Comparison of ENCODE assay signal across 7 cellular contexts in genomic region chr11:67758467-67758866, GRCh38.
A peak's percentile ranks its signal among the peaks of the same experiment; 100 is the strongest.
DNase-seq lines count a peak whose midpoint lies in the region; TF ChIP-seq lines count a peak whose summit lies in the region.
"Not testable (repeated sequence)": the region's sequence is repeated elsewhere in the genome, so short reads cannot be mapped to it uniquely, and the experiment has no call there.

No MANE protein-coding gene starts in this region.

- not testable (repeated sequence) for H4K8ac ChIP-seq in trophoblast cell (ENCODE audit: low read depth, low read length)

- DNase-seq in ELF-1 (ENCODE audit: low read depth, low spot score) (peak; percentile 69), NCI-H82 (lab: John Stamatoyannopoulos, UW) (peak; percentile 38)
- not testable (repeated sequence) for DNase-seq in WERI-Rb-1; hepatocyte (ENCODE audit: low spot score); mesothelial cell of epicardium (ENCODE audit: low spot score in 2 of 2, unreplicated experiment in 2 of 2); trophoblast cell

- H3K79me2 ChIP-seq in hepatocyte; trophoblast cell (ENCODE audit: control insufficient read depth, insufficient read depth, low read length, poor library complexity): not testable (repeated sequence)

- not testable (repeated sequence) for H3K36me3 ChIP-seq in HUES6 (ENCODE audit: control insufficient read depth, insufficient read depth, low read length); WERI-Rb-1; hepatocyte (replicated peaks; ENCODE audit: insufficient read depth, low read depth); trophoblast cell (ENCODE audit: control insufficient read depth in 1 of 2, insufficient read depth in 2 of 2, low read length in 2 of 2)

- not testable (repeated sequence) for H2BK120ac ChIP-seq in trophoblast cell (ENCODE audit: insufficient read depth, low read length, poor library complexity)

- H3K9me3 Mint-ChIP-seq in mesothelial cell of epicardium: not testable (repeated sequence)

- peaks cover 31% of the 10 kb centered on the region for H3K4me1 ChIP-seq in HUES6 (ENCODE audit: control insufficient read depth, insufficient read depth, low read length)
- H3K4me1 ChIP-seq in hepatocyte (ENCODE audit: insufficient read depth): peaks cover 12% of the 10 kb centered on the region
- peaks cover 5 to 17% of the 10 kb centered on the region in 2 experiments for H3K4me1 ChIP-seq in trophoblast cell (ENCODE audit: control insufficient read depth in 1 of 2, insufficient read depth in 2 of 2, low read length in 2 of 2)

- H3K14ac ChIP-seq in trophoblast cell (ENCODE audit: low read length): not testable (repeated sequence)

- not testable (repeated sequence) for H3K27me3 Mint-ChIP-seq in mesothelial cell of epicardium (ENCODE audit: low read depth)

- H3K23ac ChIP-seq in trophoblast cell (ENCODE audit: low read length): not testable (repeated sequence)

- H3K4me3 ChIP-seq in HUES6 (ENCODE audit: low read depth, low read length); WERI-Rb-1 (ENCODE audit: low read depth, low read length); hepatocyte; trophoblast cell (ENCODE audit: low read depth, low read length): not testable (repeated sequence)

- H3K36me3 Mint-ChIP-seq in mesothelial cell of epicardium: not testable (repeated sequence)

- not testable (repeated sequence) for H2AFZ ChIP-seq in hepatocyte; trophoblast cell (ENCODE audit: insufficient read depth, low read length, poor library complexity)

- 29% methylated on average over 6 of the region's 6 CpGs for WGBS in hepatocyte (ENCODE audit: low lambda C conversion rate, missing lambda C conversion rate)
- no CpG with 5 or more reads among the region's 6 CpGs for WGBS in trophoblast cell (ENCODE audit: extremely low coverage, insufficient coverage, insufficient read length)

- not testable (repeated sequence) for H3K4ac ChIP-seq in trophoblast cell (ENCODE audit: low read depth, low read length)

- H3K9me2 ChIP-seq in hepatocyte (replicated peaks; ENCODE audit: insufficient read depth): not testable (repeated sequence)

- not testable (repeated sequence) for TF ChIP-seq CTCF in WERI-Rb-1 (IDR thresholded peaks at IDR 0.05; ENCODE audit: low read depth, low read length); hepatocyte (IDR thresholded peaks at IDR 0.05; ENCODE audit: poor library complexity); mesothelial cell of epicardium (IDR thresholded peaks at IDR 0.05; ENCODE audit: unreplicated experiment)

- not testable (repeated sequence) for H3K27me3 ChIP-seq in HUES6 (ENCODE audit: control insufficient read depth, insufficient read depth, low read length); WERI-Rb-1 (ENCODE audit: insufficient read depth, low read depth, severe bottlenecking); hepatocyte; trophoblast cell (ENCODE audit: insufficient read depth, low read length)

- not testable (repeated sequence) for H4K20me1 ChIP-seq in hepatocyte (ENCODE audit: insufficient read depth, poor library complexity, severe bottlenecking)

- H3K18ac ChIP-seq in trophoblast cell (ENCODE audit: low read length): not testable (repeated sequence)

- peak overlapping the region; percentile 44 for H2BK12ac ChIP-seq in trophoblast cell (ENCODE audit: low read length)

- H4K91ac ChIP-seq in trophoblast cell (ENCODE audit: low read depth, low read length): not testable (repeated sequence)

- not testable (repeated sequence) for H4K12ac ChIP-seq in trophoblast cell (ENCODE audit: low read depth, low read length)

- peak overlapping the region; percentile 58 for H3K4me2 ChIP-seq in hepatocyte
- H3K4me2 ChIP-seq in trophoblast cell (ENCODE audit: low read length): not testable (repeated sequence)

- H3K4me1 Mint-ChIP-seq in mesothelial cell of epicardium: peaks cover 52% of the 10 kb centered on the region

- H3K9me3 ChIP-seq in HUES6 (ENCODE audit: control insufficient read depth, insufficient read depth, low read depth, low read length); WERI-Rb-1 (ENCODE audit: severe bottlenecking); hepatocyte (ENCODE audit: low read depth); trophoblast cell (ENCODE audit: insufficient read depth, low read depth, low read length): not testable (repeated sequence)

- H3K9ac ChIP-seq in HUES6 (ENCODE audit: low read length): peak overlapping the region; percentile 54
- not testable (repeated sequence) for H3K9ac ChIP-seq in trophoblast cell (ENCODE audit: low read length)

- H3K27ac ChIP-seq in HUES6 (ENCODE audit: low read depth, low read length): peak overlapping the region; percentile 68; the same call in 1 of the 2 replicates
- peak overlapping the region; percentile 60 for H3K27ac ChIP-seq in WERI-Rb-1
- H3K27ac ChIP-seq in hepatocyte: peak overlapping the region; percentile 87
- H3K27ac ChIP-seq in trophoblast cell (ENCODE audit: low read depth, low read length): peak overlapping the region; percentile 14

- H3K79me1 ChIP-seq in trophoblast cell (ENCODE audit: low read length): not testable (repeated sequence)

- not testable (repeated sequence) for H3K4me3 Mint-ChIP-seq in mesothelial cell of epicardium

- H2AK5ac ChIP-seq in trophoblast cell (ENCODE audit: low read length): not testable (repeated sequence)

- not testable (repeated sequence) for H2BK5ac ChIP-seq in trophoblast cell (ENCODE audit: low read depth, low read length, poor library complexity)

- H3K27ac Mint-ChIP-seq in mesothelial cell of epicardium: peak overlapping the region; percentile 37

Comparison
In these comparisons a context has a peak if more than half of its experiments do, and no peak if none do; other contexts are left out.
1. H3K27ac ChIP-seq: peak in every context shown above with its lines; median percentile 87 in hepatocyte; 68 in HUES6; 60 in WERI-Rb-1; 14 in trophoblast cell.